Comparison of ENCODE assay signal across 27 cellular contexts in the genomic region with DNA sequence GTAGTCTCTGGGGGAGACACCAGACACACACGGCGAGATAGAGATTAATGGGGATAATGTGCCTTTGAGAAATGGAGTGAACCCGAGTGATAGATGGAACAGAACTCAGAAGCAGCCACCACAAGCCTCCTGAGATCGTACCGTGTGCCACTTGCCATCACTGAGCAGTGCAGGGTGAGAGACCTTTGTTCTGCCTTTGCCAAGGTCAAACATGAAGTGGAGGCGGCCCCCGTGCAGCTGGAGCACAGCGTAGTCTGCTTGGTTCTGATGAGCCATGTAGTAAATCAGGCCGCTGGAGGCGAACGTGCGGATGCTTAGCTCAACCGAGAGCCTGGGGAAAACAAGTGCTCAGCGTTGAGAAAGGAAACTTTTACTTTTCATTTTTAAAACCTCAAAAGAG.
"Had no signal": no experiment of that assay in that cellular context is flagged by ENCODE, and none has a peak within 500 bp of the region (broad histone marks: within the 10 kb centered on the region; RNA-seq: fewer than 3 reads in every experiment).

No MANE protein-coding gene starts in this region.

- H3K27me3 Mint-ChIP-seq: activated CD4-positive, alpha-beta T cell treated with anti-CD3 and anti-CD28 coated beads for 36 hours; activated naive CD8-positive, alpha-beta T cell; activated T-cell treated with anti-CD3 and anti-CD28 coated beads, Interleukin-2, amount 50 U/mL, for 24 hours; central memory CD8-positive, alpha-beta T cell; effector memory CD8-positive, alpha-beta T cell had no signal

- H3K27me3 ChIP-seq: adrenal gland, breast epithelium, esophagus squamous epithelium, gastrocnemius medialis, spleen, tibial artery had no signal

- DNase-seq: activated CD4-positive, alpha-beta T cell treated with anti-CD3 and anti-CD28 coated beads for 36 hours; activated CD4-positive, alpha-beta T cell treated with anti-CD3 and anti-CD28 coated beads, Interleukin-2, amount 50 U/mL, for 4 hours; activated CD8-positive, alpha-beta memory T cell treated with anti-CD3 and anti-CD28 coated beads for 24 hours; activated CD8-positive, alpha-beta memory T cell treated with anti-CD3 and anti-CD28 coated beads, Interleukin-2, amount 50 U/mL, for 4 hours; activated naive CD4-positive, alpha-beta T cell; activated T-cell treated with anti-CD3 and anti-CD28 coated beads, Interleukin-2, amount 50 U/mL, for 24 hours; adrenal gland; dorsolateral prefrontal cortex; effector memory CD8-positive, alpha-beta T cell; esophagus squamous epithelium; gastrocnemius medialis; hippocampal formation; midbrain; retina; spleen; stimulated activated CD4-positive, alpha-beta T cell treated with anti-CD3 and anti-CD28 coated beads, Interleukin-4, amount 100 ng/mL, for 24 hours; stimulated activated naive CD8-positive, alpha-beta T cell treated with anti-CD3 and anti-CD28 coated beads, Interleukin-15, Interleukin-2, amounts not matched to agents 100 U/mL and 50 U/mL, for 24 hours; substantia nigra; T-helper 1 cell; T-helper 9 cell; tibial artery had no signal

- H3K27ac ChIP-seq: adrenal gland, breast epithelium, dorsolateral prefrontal cortex, esophagus squamous epithelium, gastrocnemius medialis, spleen, tibial artery had no signal

- H3K4me1 Mint-ChIP-seq: activated CD4-positive, alpha-beta T cell treated with anti-CD3 and anti-CD28 coated beads for 36 hours; central memory CD8-positive, alpha-beta T cell had no signal

- H3K36me3 ChIP-seq: adrenal gland, breast epithelium, esophagus squamous epithelium, gastrocnemius medialis, spleen, tibial artery had no signal

- ATAC-seq: activated CD4-positive, alpha-beta T cell treated with anti-CD3 and anti-CD28 coated beads for 36 hours; effector memory CD8-positive, alpha-beta T cell; gastrocnemius medialis; stimulated activated naive CD8-positive, alpha-beta T cell treated with anti-CD3 and anti-CD28 coated beads, Interleukin-15, Interleukin-2, amounts not matched to agents 100 U/mL and 50 U/mL, for 24 hours had no signal

- H3K9me3 ChIP-seq: adrenal gland, breast epithelium, esophagus squamous epithelium, gastrocnemius medialis, spleen, tibial artery had no signal

- FAIRE-seq: astrocyte, colon had no signal

- H3K27ac Mint-ChIP-seq: activated CD4-positive, alpha-beta T cell treated with anti-CD3 and anti-CD28 coated beads for 36 hours; activated naive CD8-positive, alpha-beta T cell; activated T-cell treated with anti-CD3 and anti-CD28 coated beads, Interleukin-2, amount 50 U/mL, for 24 hours; activated T-helper 2 cell treated with anti-CD3 and anti-CD28 coated beads, Interferon-gamma antibody, Interleukin-2, Interleukin-4, amounts not matched to agents 10 μg/mL and 5 μg/mL and 100 μg/mL, durations not matched to agents 14 hours and 24 hours and 36 hours; effector memory CD8-positive, alpha-beta T cell had no signal

- H3K4me3 ChIP-seq: adrenal gland, breast epithelium, dorsolateral prefrontal cortex, esophagus squamous epithelium, gastrocnemius medialis, spleen, tibial artery had no signal

- H3K36me3 Mint-ChIP-seq: activated naive CD8-positive, alpha-beta T cell had no signal

- H3K4me1 ChIP-seq: adrenal gland, breast epithelium, esophagus squamous epithelium, gastrocnemius medialis, spleen, tibial artery had no signal

- H3K4me3 Mint-ChIP-seq: activated CD4-positive, alpha-beta T cell treated with anti-CD3 and anti-CD28 coated beads for 36 hours; activated naive CD8-positive, alpha-beta T cell; activated T-cell treated with anti-CD3 and anti-CD28 coated beads, Interleukin-2, amount 50 U/mL, for 24 hours; central memory CD8-positive, alpha-beta T cell; effector memory CD8-positive, alpha-beta T cell had no signal
